ENCODE assay signal across 8 cellular contexts in the genomic region with DNA sequence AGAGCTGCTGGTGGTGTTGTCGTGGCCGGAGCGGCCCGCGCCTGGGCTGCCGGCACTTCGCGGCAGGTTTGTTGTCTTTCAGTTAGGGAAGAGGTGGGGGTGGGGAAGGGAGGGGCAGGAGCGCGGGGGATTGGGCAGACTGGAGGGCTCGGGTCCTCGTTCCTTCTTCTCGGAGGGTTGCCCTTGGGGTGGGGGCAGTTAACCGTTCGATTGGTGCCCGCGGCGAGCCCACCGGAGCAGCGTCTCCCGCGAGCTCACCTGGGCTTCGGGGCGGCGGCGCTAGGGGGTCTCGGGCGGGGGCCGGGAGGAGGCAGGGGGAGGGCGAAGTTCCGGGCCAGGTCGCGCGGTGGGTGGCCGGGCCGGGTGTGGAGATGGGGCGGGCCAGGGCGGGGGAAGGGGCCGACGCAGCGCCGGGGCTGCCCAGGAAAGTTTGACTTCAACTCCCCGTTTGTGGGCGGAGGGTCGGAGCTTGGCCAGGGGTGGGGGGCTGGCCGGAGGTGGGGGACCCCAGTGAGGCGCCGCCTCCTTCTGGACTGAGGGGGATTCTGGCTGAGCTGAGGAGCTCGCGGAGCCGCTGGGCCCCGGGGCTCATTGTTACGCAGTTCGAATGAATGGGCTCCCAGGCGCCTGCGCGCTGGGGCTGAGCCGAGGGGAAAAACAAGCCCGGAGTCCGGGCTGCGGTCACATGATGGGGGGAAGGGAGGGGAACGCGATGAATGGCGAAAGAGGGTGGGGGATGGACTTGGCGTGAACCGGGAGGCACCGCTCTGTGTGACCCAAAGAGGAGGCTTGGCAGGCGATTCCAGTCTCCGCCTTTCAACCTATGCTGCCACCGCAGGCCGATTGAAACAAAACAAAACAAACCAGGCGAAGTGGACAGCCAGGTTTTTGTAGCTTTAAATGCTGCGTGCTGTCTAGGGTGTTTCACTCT. TPM values are rescaled to one million over a fixed set of nuclear protein-coding genes. Genes with fewer than 3 reads are reported as not detected.
DNase-seq lines count a peak whose midpoint lies in the region; ATAC-seq, FAIRE-seq and TF ChIP-seq lines count a peak whose summit lies in the region.

No MANE protein-coding gene starts in this region.

- TF ChIP-seq CTCF in spleen (IDR thresholded peaks at IDR 0.05 in 8 of 11, conservative IDR thresholded peaks at IDR 0.05 in 3 of 11) = peak in 1 of 11 experiments; percentile 19

- H3K9me3 Mint-ChIP-seq in central memory CD8-positive, alpha-beta T cell = no peaks in the 10 kb centered on the region

- intact Hi-C loops in spleen (cut with DNase I; ENCODE audit: low total_unique reads) = no loop called here

- H3K9me3 ChIP-seq in spleen = no peaks in the 10 kb centered on the region

- H3K4me1 ChIP-seq in spleen = peaks cover 35 to 62% (median 47%) of the 10 kb centered on the region in 6 donors

- 0 to 1% (median 1%) methylated on average over 41 to 73 of the region's 73 CpGs for WGBS in spleen, 5 donors

- H3K27me3 ChIP-seq in spleen (replicated peaks in 1 of 7) = no peaks in the 10 kb centered on the region

- H3K27me3 Mint-ChIP-seq in central memory CD8-positive, alpha-beta T cell = no peaks in the 10 kb centered on the region

- H3K4me1 Mint-ChIP-seq in central memory CD8-positive, alpha-beta T cell = peaks cover 41% of the 10 kb centered on the region

- FAIRE-seq in A204.1 (lab: Jason Lieb, UNC) = peak; percentile 86

- H3K36me3 Mint-ChIP-seq in central memory CD8-positive, alpha-beta T cell (ENCODE audit: insufficient read depth) = peaks cover 43% of the 10 kb centered on the region

- DNase-seq in NCI-H446 treated with DMSO at 0.1 percent for 48 hours (lab: John Stamatoyannopoulos, UW) (peak; percentile 74), iris pigment epithelial cell (ENCODE audit: low read depth) (peak; percentile 96), spleen (peak; percentile 97)
- peak; percentile 65 to 79 for DNase-seq in central memory CD8-positive, alpha-beta T cell (ENCODE audit: low spot score in 2 of 2)

- peak overlapping the region; percentile 72 to 98 (median 86) for H3K4me3 ChIP-seq in spleen

- peak overlapping the region; percentile 87 to 99 (median 98) for H3K27ac ChIP-seq in spleen

- peak; percentile 26 for ATAC-seq in GM18868 (IDR thresholded peaks at IDR 0.05; ENCODE audit: unreplicated experiment)
- peak; percentile 24 for ATAC-seq in HG03342 (IDR thresholded peaks at IDR 0.05; ENCODE audit: unreplicated experiment)
- peak; percentile 8 to 9 for ATAC-seq in activated CD4-positive, CD25-positive, alpha-beta regulatory T cell treated with anti-CD3 and anti-CD28 coated beads, Interleukin-2, amount 50 U/mL, for 24 hours
- peak; percentile 5 for ATAC-seq in central memory CD8-positive, alpha-beta T cell (replicated peaks; ENCODE audit: extremely low read depth, poor library complexity, severe bottlenecking)

- peaks cover 0 to 10% (median 1%) of the 10 kb centered on the region in 6 donors for H3K36me3 ChIP-seq in spleen

- peak overlapping the region; percentile 97 for H3K27ac Mint-ChIP-seq in central memory CD8-positive, alpha-beta T cell (ENCODE audit: low read depth)

- H3K4me3 Mint-ChIP-seq in central memory CD8-positive, alpha-beta T cell = peak overlapping the region; percentile 87

- TF ChIP-seq POLR2A in spleen (IDR thresholded peaks at IDR 0.05) = peak in 1 of 3 donors; percentile 45

RNA-seq across cellular contexts. Expression of a gene that starts 0.6 kb away (rescaled TPM):
- total RNA-seq in spleen = 100 to 1,000 TPM in 3 of 7 donors, 10 to 100 TPM in 4; 71.4 to 141 (median 84.5) TPM
- 10 to 100 TPM; 23.9 to 34.8 (median 32.1) TPM for polyA plus RNA-seq in spleen

Comparison
In these comparisons a context has a peak if more than half of its experiments do, and no peak if none do; other contexts are left out.
1. Peak in every context shown above with its lines: DNase-seq, ATAC-seq, H3K4me3 ChIP-seq and H3K27ac ChIP-seq.